Comparison of ENCODE assay signal across 1 cellular context in the genomic region with DNA sequence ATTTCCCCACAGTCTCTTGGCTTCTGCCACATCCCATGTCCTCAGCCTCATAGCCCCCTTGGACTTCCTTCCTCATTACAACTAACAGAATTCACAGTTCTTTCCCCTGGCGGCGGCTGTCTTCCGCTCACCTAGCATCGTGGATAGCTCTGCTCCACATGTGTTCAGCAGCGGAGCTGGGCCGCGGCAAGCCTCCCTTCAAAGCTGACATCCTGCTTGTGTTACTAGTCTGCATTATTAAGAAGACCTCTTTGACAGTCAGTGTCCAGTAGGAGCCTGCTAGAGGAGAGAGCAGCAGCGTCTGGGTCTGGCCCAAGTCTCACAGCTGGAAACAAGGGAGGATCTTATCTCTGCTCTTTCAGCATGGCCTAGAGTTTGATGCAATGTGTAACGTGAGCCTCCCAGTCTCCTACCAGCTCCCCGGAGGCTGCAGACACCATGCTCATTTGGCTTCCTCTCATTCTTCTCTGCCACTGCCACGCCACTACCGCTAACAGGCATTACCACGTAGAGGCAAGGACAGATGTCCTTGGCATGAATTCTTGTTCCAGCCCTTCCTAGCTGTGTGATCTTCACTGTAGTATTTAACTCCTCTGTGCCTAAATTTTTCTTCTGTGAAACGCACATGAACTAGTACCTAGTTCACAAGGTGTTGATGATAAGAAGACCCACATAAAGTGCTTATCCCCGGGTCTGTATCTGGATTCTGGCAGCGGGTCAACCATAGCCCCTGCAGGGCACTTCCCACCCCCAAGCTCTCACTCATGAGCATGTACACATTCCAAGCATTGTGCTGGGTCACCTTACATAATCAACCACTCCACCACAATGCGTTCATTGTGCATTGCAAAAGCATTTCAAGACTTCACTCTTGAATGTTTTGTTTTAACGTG.
TF ChIP-seq lines count a peak whose summit lies in the region.

No MANE protein-coding gene starts in this region.

TF ChIP-seq in K562, 482 proteins besides CTCF, POLR2A, EP300 and RAD21 (continued from another document and continues in another):
- TF ChIP-seq CREB1 (IDR thresholded peaks at IDR 0.05) (no peak; the same call in none of the 2 replicates), CREB1 (CRISPR knock-in tag; IDR thresholded peaks at IDR 0.05) (peak; percentile 45; the same call in 1 of the 2 replicates), ADNP (tag; IDR thresholded peaks at IDR 0.05) (no peak), CREBBP (IDR thresholded peaks at IDR 0.05; ENCODE audit: low read depth, low read length) (no peak), TAF15 (IDR thresholded peaks at IDR 0.05; ENCODE audit: low read depth, low read length) (no peak), HNRNPL (IDR thresholded peaks at IDR 0.05; ENCODE audit: low read depth, low read length) (0 out of 2 replicates have a peak, but pooled peaks have one; percentile 23), TGIF2 (CRISPR knock-in tag; IDR thresholded peaks at IDR 0.05) (no peak), MED1 (CRISPR knock-in tag; IDR thresholded peaks at IDR 0.05; ENCODE audit: borderline replicate concordance) (no peak), ZNF830 (CRISPR knock-in tag; IDR thresholded peaks at IDR 0.05) (no peak), RBM17 (IDR thresholded peaks at IDR 0.05; ENCODE audit: borderline replicate concordance, low read depth, low read length) (no peak), STAT5B (CRISPR knock-in tag; IDR thresholded peaks at IDR 0.05) (no peak), ZNF395 (CRISPR knock-in tag; IDR thresholded peaks at IDR 0.05) (no peak), MTA1 (IDR thresholded peaks at IDR 0.05; ENCODE audit: borderline replicate concordance) (no peak), HNRNPH1 (optimal IDR thresholded peaks at IDR 0.05; ENCODE audit: low read depth, low read length) (no peak), HMG20A (CRISPR knock-in tag; conservative IDR thresholded peaks at IDR 0.05) (no peak), BDP1 (IDR thresholded peaks at IDR 0.05; ENCODE audit: insufficient read depth, insufficient read length) (no peak), ZNF609 (CRISPR knock-in tag; IDR thresholded peaks at IDR 0.05; ENCODE audit: borderline replicate concordance) (no peak), GTF3C2 (IDR thresholded peaks at IDR 0.05; ENCODE audit: borderline replicate concordance, extremely low read depth, insufficient read length) (no peak), RUNX1 (IDR thresholded peaks at IDR 0.05; ENCODE audit: low read depth) (0 out of 2 replicates have a peak, but pooled peaks have one; percentile 50), DDX20 (tag; IDR thresholded peaks at IDR 0.05; ENCODE audit: low read depth) (no peak), HEY1 (CRISPR knock-in tag; IDR thresholded peaks at IDR 0.05; ENCODE audit: borderline replicate concordance) (no peak), COPS2 (conservative IDR thresholded peaks at IDR 0.05) (no peak), CBX1 (IDR thresholded peaks at IDR 0.05; ENCODE audit: low read depth) (peak; percentile 48; the same call in 1 of the 2 replicates), SIX5 (IDR thresholded peaks at IDR 0.05; ENCODE audit: borderline replicate concordance in 1 of 2, insufficient read depth in 1 of 2, low read depth in 1 of 2, low read length in 2 of 2) (no peak), TEAD2 (tag; IDR thresholded peaks at IDR 0.05) (peak; percentile 75; the same call in 1 of the 2 replicates), ZNF124 (CRISPR knock-in tag; IDR thresholded peaks at IDR 0.05) (no peak), SLC30A9 (CRISPR knock-in tag; IDR thresholded peaks at IDR 0.05) (no peak), BCL6 (CRISPR knock-in tag; IDR thresholded peaks at IDR 0.05) (no peak), ARID3B (CRISPR knock-in tag; IDR thresholded peaks at IDR 0.05; ENCODE audit: borderline replicate concordance) (no peak), ZNF551 (CRISPR knock-in tag; IDR thresholded peaks at IDR 0.05) (no peak), TAF1 (IDR thresholded peaks at IDR 0.05; ENCODE audit: control insufficient read depth, extremely low read depth, insufficient read depth, low read length, severe bottlenecking) (no peak)
- TF ChIP-seq, protein P1, sequence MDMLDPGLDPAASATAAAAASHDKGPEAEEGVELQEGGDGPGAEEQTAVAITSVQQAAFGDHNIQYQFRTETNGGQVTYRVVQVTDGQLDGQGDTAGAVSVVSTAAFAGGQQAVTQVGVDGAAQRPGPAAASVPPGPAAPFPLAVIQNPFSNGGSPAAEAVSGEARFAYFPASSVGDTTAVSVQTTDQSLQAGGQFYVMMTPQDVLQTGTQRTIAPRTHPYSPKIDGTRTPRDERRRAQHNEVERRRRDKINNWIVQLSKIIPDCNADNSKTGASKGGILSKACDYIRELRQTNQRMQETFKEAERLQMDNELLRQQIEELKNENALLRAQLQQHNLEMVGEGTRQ (CRISPR knock-in tag; IDR thresholded peaks at IDR 0.05): no peak
- TF ChIP-seq, protein P2, sequence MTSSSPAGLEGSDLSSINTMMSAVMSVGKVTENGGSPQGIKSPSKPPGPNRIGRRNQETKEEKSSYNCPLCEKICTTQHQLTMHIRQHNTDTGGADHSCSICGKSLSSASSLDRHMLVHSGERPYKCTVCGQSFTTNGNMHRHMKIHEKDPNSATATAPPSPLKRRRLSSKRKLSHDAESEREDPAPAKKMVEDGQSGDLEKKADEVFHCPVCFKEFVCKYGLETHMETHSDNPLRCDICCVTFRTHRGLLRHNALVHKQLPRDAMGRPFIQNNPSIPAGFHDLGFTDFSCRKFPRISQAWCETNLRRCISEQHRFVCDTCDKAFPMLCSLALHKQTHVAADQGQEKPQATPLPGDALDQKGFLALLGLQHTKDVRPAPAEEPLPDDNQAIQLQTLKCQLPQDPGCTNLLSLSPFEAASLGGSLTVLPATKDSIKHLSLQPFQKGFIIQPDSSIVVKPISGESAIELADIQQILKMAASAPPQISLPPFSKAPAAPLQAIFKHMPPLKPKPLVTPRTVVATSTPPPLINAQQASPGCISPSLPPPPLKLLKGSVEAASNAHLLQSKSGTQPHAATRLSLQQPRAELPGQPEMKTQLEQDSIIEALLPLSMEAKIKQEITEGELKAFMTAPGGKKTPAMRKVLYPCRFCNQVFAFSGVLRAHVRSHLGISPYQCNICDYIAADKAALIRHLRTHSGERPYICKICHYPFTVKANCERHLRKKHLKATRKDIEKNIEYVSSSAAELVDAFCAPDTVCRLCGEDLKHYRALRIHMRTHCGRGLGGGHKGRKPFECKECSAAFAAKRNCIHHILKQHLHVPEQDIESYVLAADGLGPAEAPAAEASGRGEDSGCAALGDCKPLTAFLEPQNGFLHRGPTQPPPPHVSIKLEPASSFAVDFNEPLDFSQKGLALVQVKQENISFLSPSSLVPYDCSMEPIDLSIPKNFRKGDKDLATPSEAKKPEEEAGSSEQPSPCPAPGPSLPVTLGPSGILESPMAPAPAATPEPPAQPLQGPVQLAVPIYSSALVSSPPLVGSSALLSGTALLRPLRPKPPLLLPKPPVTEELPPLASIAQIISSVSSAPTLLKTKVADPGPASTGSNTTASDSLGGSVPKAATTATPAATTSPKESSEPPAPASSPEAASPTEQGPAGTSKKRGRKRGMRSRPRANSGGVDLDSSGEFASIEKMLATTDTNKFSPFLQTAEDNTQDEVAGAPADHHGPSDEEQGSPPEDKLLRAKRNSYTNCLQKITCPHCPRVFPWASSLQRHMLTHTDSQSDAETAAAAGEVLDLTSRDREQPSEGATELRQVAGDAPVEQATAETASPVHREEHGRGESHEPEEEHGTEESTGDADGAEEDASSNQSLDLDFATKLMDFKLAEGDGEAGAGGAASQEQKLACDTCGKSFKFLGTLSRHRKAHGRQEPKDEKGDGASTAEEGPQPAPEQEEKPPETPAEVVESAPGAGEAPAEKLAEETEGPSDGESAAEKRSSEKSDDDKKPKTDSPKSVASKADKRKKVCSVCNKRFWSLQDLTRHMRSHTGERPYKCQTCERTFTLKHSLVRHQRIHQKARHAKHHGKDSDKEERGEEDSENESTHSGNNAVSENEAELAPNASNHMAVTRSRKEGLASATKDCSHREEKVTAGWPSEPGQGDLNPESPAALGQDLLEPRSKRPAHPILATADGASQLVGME (CRISPR knock-in tag; IDR thresholded peaks at IDR 0.05): no peak
- TF ChIP-seq, protein P3, sequence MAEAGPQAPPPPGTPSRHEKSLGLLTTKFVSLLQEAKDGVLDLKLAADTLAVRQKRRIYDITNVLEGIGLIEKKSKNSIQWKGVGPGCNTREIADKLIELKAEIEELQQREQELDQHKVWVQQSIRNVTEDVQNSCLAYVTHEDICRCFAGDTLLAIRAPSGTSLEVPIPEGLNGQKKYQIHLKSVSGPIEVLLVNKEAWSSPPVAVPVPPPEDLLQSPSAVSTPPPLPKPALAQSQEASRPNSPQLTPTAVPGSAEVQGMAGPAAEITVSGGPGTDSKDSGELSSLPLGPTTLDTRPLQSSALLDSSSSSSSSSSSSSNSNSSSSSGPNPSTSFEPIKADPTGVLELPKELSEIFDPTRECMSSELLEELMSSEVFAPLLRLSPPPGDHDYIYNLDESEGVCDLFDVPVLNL (CRISPR knock-in tag; IDR thresholded peaks at IDR 0.05; ENCODE audit: low read depth): no peak
